Comparison of ENCODE assay signal across 8 cellular contexts in the genomic region with DNA sequence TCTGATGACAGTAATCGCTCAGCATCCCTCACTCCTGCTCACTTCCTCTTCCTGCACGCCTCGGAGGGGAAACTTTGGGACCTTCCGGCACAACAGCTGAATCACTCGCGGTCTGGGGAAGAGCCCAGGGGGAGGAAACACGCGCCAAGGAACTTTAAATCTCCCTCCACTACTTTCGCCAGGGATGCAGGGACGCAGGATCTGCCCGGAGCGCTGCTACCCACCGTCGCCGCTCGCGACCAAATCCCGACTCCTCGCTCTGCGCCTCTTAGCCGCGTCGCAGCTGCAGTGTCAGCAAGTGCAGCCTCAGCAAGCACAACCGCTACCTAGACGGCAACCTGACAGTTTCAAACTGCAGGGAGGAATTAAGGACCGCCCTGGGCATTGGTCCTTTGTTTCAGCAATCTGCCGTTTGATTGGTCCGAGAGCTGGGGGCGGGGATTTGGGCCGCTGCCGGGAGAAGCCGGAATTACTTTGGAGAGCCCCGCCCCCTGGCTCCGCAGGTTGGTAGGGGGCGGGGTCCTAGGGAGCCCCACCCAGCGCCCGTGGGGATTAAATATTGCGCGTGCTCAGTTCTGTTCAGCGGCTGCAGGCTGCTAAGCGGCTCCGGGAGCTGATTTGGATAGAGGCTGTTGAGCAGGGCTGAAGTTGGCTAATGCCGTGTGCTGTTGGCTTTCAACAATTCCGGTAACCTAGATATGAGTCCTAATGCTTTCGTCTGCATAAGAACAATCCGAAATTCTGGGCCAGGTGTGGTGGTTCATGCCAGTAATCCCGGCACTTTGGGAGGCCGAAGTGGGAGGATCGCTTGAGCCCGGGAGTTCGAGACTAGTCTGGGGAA.
DNase-seq lines count a peak whose midpoint lies in the region; ATAC-seq and TF ChIP-seq lines count a peak whose summit lies in the region.

A gene with protein sequence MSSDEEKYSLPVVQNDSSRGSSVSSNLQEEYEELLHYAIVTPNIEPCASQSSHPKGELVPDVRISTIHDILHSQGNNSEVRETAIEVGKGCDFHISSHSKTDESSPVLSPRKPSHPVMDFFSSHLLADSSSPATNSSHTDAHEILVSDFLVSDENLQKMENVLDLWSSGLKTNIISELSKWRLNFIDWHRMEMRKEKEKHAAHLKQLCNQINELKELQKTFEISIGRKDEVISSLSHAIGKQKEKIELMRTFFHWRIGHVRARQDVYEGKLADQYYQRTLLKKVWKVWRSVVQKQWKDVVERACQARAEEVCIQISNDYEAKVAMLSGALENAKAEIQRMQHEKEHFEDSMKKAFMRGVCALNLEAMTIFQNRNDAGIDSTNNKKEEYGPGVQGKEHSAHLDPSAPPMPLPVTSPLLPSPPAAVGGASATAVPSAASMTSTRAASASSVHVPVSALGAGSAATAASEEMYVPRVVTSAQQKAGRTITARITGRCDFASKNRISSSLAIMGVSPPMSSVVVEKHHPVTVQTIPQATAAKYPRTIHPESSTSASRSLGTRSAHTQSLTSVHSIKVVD (minus strand): TSS at position 356 of the 841 bp plus-strand sequence. CDS start 4,500 bp downstream, outside the sequence.

- no peak for TF ChIP-seq CTCF in AG09319 (IDR thresholded peaks at IDR 0.05; ENCODE audit: low read depth, low read length)

- ATAC-seq in GM19035 (IDR thresholded peaks at IDR 0.05; ENCODE audit: unreplicated experiment) (peak; percentile 96), HG03354 (IDR thresholded peaks at IDR 0.05; ENCODE audit: poor library complexity, severe bottlenecking, unreplicated experiment) (peak; percentile 96)
- peak; percentile 95 to 98 for ATAC-seq in activated CD4-positive, CD25-positive, alpha-beta regulatory T cell treated with anti-CD3 and anti-CD28 coated beads, Interleukin-2, amount 50 U/mL, for 24 hours

- peak; percentile 88 for DNase-seq in AG09319 (ENCODE audit: extremely low read depth, low read depth)
- peak; percentile 92 for DNase-seq in NCI-H446 treated with DMSO at 0.1 percent for 48 hours (lab: John Stamatoyannopoulos, UW)
- peak; percentile 97 for DNase-seq in cerebellar cortex (ENCODE audit: low spot score)
- peak; percentile 95 for DNase-seq in iris pigment epithelial cell (ENCODE audit: low read depth)
- peak; percentile 98 to 99 for DNase-seq in stimulated activated CD4-positive, alpha-beta T cell treated with anti-CD3 and anti-CD28 coated beads, Interleukin-12 subunit alpha, Interleukin-12 subunit beta, amount 100 ng/mL, for 24 hours (ENCODE audit: low read depth in 2 of 2)

Comparison
In these comparisons a context has a peak if more than half of its experiments do, and no peak if none do; other contexts are left out.
1. Peak in every context shown above with its lines: DNase-seq and ATAC-seq.